Comparison of ENCODE assay signal across 10 cellular contexts in the genomic region with DNA sequence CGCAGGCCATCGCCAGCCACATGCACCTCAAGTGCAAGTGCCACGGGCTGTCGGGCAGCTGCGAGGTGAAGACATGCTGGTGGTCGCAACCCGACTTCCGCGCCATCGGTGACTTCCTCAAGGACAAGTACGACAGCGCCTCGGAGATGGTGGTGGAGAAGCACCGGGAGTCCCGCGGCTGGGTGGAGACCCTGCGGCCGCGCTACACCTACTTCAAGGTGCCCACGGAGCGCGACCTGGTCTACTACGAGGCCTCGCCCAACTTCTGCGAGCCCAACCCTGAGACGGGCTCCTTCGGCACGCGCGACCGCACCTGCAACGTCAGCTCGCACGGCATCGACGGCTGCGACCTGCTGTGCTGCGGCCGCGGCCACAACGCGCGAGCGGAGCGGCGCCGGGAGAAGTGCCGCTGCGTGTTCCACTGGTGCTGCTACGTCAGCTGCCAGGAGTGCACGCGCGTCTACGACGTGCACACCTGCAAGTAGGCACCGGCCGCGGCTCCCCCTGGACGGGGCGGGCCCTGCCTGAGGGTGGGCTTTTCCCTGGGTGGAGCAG. TPM values are rescaled to one million over a fixed set of nuclear protein-coding genes. Genes with fewer than 3 reads are reported as not detected.
DNase-seq lines count a peak whose midpoint lies in the region; ATAC-seq, FAIRE-seq and TF ChIP-seq lines count a peak whose summit lies in the region.
"Had no signal": no experiment of that assay in that cellular context is flagged by ENCODE, and none has a peak within 500 bp of the region (broad histone marks: within the 10 kb centered on the region; RNA-seq: fewer than 3 reads in every experiment).

No MANE protein-coding gene starts in this region.

- H3K4me3 Mint-ChIP-seq in H9: peak overlapping the region; percentile 31 to 85
- peak overlapping the region; percentile 80 for H3K4me3 Mint-ChIP-seq in activated CD4-positive, alpha-beta T cell treated with anti-CD3 and anti-CD28 coated beads, Interleukin-2, amount 10 ng/mL, durations not matched to agents 24 days and 14 days

- no peak overlapping the region for H2BK15ac ChIP-seq in H9 (ENCODE audit: low read depth, low read length)

- H3K14ac ChIP-seq in H9 (ENCODE audit: insufficient read depth, low read length): no peak overlapping the region

- no peaks in the 10 kb centered on the region for H3K79me2 ChIP-seq in H9 (ENCODE audit: insufficient read depth, low read length)

- no peak overlapping the region for H4K5ac ChIP-seq in H9 (ENCODE audit: insufficient read length, low read depth, low read length)

- intact Hi-C loops in activated CD4-positive, alpha-beta T cell treated with anti-CD3 and anti-CD28 coated beads, Interleukin-2, amount 10 ng/mL, durations not matched to agents 24 days and 14 days (cut with micrococcal nuclease): loop anchor here (1.0 kb wide), 1 partner anchor 107 kb away; no protein-coding TSS in a partner anchor

- no peak overlapping the region for H2BK20ac ChIP-seq in H9 (ENCODE audit: low read depth, low read length, poor library complexity, severe bottlenecking)

- H3K36me3 Mint-ChIP-seq in H9 (ENCODE audit: insufficient read depth in 1 of 3, low read depth in 3 of 3): no peaks in the 10 kb centered on the region; a peak in 1 of 7 replicates
- no peaks in the 10 kb centered on the region for H3K36me3 Mint-ChIP-seq in activated CD4-positive, alpha-beta T cell treated with anti-CD3 and anti-CD28 coated beads, Interleukin-2, amount 10 ng/mL, durations not matched to agents 24 days and 14 days (ENCODE audit: low read depth)

- no peak overlapping the region for H3K4ac ChIP-seq in H9 (ENCODE audit: low read depth, low read length)

- no peak for TF ChIP-seq EP300 in gastroesophageal sphincter (IDR thresholded peaks at IDR 0.05)

- H2BK12ac ChIP-seq in H9 (ENCODE audit: insufficient read length, low read depth, low read length): no peak overlapping the region

- no peak overlapping the region for H3K56ac ChIP-seq in H9 (ENCODE audit: insufficient read length, low read depth, low read length)

- H3K23me2 ChIP-seq in H9 (ENCODE audit: insufficient read length, low read depth, low read length, poor library complexity, severe bottlenecking): peaks cover 19% of the 10 kb centered on the region

- ATAC-seq in gastroesophageal sphincter: peak; percentile 12

- no peak overlapping the region for H2BK5ac ChIP-seq in H9 (ENCODE audit: insufficient read length, low read length)

- H3K18ac ChIP-seq in H9 (ENCODE audit: insufficient read length, low read depth, low read length): no peak overlapping the region

- H4K8ac ChIP-seq in H9 (replicated peaks; ENCODE audit: insufficient read length, low read depth, low read length): no peak overlapping the region

- DNase-seq in H9: no peak
- DNase-seq in activated CD4-positive, alpha-beta T cell treated with anti-CD3 and anti-CD28 coated beads, Interleukin-2, amount 10 ng/mL, durations not matched to agents 24 days and 14 days: peak; percentile 84
- DNase-seq in stimulated activated CD4-positive, alpha-beta T cell treated with anti-CD3 and anti-CD28 coated beads, Interleukin-2, amount 100 ng/mL, for 48 hours: peak; percentile 15 to 26
- no peak for DNase-seq in OCI-M1 (lab: John Stamatoyannopoulos, UW)
- no peak for DNase-seq in RWPE1 (ENCODE audit: low spot score)
- DNase-seq in H54 (ENCODE audit: insufficient read length, low spot score): no peak
- DNase-seq in SHP77 treated with DMSO at 0.1 percent for 48 hours (lab: John Stamatoyannopoulos, UW): no peak
- DNase-seq: hippocampal formation had no signal

- H3K79me1 ChIP-seq in H9 (ENCODE audit: insufficient read depth, low read depth, low read length, poor library complexity, severe bottlenecking): no peaks in the 10 kb centered on the region

- POLR2A ChIA-PET in RWPE1 (lab: Yijun Ruan, JAX; ENCODE audit: low non-redundant PET): no interaction called here

- H2AK5ac ChIP-seq in H9 (ENCODE audit: insufficient read length, low read length): no peak overlapping the region

- CTCF ChIA-PET in RWPE1 (lab: Yijun Ruan, JAX): interaction anchor here (0.6 kb wide), 1 partner anchor 1715 kb away, joined by 3 read pairs; no protein-coding TSS in a partner anchor

- no peaks in the 10 kb centered on the region for H3K36me3 ChIP-seq in gastroesophageal sphincter

- H3K9me3 ChIP-seq in H9 (ENCODE audit: control insufficient read depth, low read depth, low read length) (no peaks in the 10 kb centered on the region), gastroesophageal sphincter (peaks cover 0 to 3% (median 0%) of the 10 kb centered on the region in 3 donors)

- H3T11ph ChIP-seq in H9 (ENCODE audit: low read length): no peak overlapping the region

- TF ChIP-seq CTCF in H9 (conservative IDR thresholded peaks at IDR 0.05): no peak
- TF ChIP-seq CTCF in gastroesophageal sphincter (IDR thresholded peaks at IDR 0.05): no peak
- no peak for TF ChIP-seq CTCF in RWPE1 (conservative IDR thresholded peaks at IDR 0.05; ENCODE audit: low read depth)

- H3K27ac Mint-ChIP-seq in H9: no peak overlapping the region
- no peak overlapping the region for H3K27ac Mint-ChIP-seq in activated CD4-positive, alpha-beta T cell treated with anti-CD3 and anti-CD28 coated beads, Interleukin-2, amount 10 ng/mL, durations not matched to agents 24 days and 14 days

- H4K20me1 ChIP-seq in H9 (ENCODE audit: control insufficient read depth, insufficient read depth, insufficient read length): no peaks in the 10 kb centered on the region

- H3K4me1 Mint-ChIP-seq in H9: peaks cover 5% of the 10 kb centered on the region in 2 experiments; a peak in 3 of 4 replicates
- H3K4me1 Mint-ChIP-seq in activated CD4-positive, alpha-beta T cell treated with anti-CD3 and anti-CD28 coated beads, Interleukin-2, amount 10 ng/mL, durations not matched to agents 24 days and 14 days: peaks cover 5% of the 10 kb centered on the region

- peak overlapping the region; percentile 88 for H3K4me2 ChIP-seq in H9 (ENCODE audit: insufficient read depth, insufficient read length, low read length)

- H3K9me3 Mint-ChIP-seq in H9: peaks cover 4 to 6% of the 10 kb centered on the region in 2 experiments; a peak in 3 of 5 replicates
- no peaks in the 10 kb centered on the region for H3K9me3 Mint-ChIP-seq in activated CD4-positive, alpha-beta T cell treated with anti-CD3 and anti-CD28 coated beads, Interleukin-2, amount 10 ng/mL, durations not matched to agents 24 days and 14 days

- peak overlapping the region in 1 of 2 donors; percentile 8 for H3K4me3 ChIP-seq in gastroesophageal sphincter

- H3K9ac ChIP-seq in H9 (ENCODE audit: extremely low read depth, insufficient read length, low read length): no peak overlapping the region

- H3K4me1 ChIP-seq in H9 (ENCODE audit: insufficient read depth, low read length) (no peaks in the 10 kb centered on the region), gastroesophageal sphincter (peaks cover 0 to 23% (median 10%) of the 10 kb centered on the region in 3 donors)

- no peak overlapping the region for H4K91ac ChIP-seq in H9 (ENCODE audit: insufficient read length, low read depth, low read length)

- peaks cover 93% of the 10 kb centered on the region for H3K27me3 Mint-ChIP-seq in H9 (ENCODE audit: low read depth)
- peaks cover 42% of the 10 kb centered on the region for H3K27me3 Mint-ChIP-seq in activated CD4-positive, alpha-beta T cell treated with anti-CD3 and anti-CD28 coated beads, Interleukin-2, amount 10 ng/mL, durations not matched to agents 24 days and 14 days

- TF ChIP-seq POLR2A in gastroesophageal sphincter (IDR thresholded peaks at IDR 0.05): no peak
- no peak for TF ChIP-seq POLR2A in H54 (IDR thresholded peaks at IDR 0.05; ENCODE audit: low read depth, low read length)

- H2BK120ac ChIP-seq in H9 (ENCODE audit: low read depth, low read length, poor library complexity, severe bottlenecking): no peak overlapping the region

- H3K27ac ChIP-seq in H9 (ENCODE audit: insufficient read length, low read depth, low read length) (no peak overlapping the region), gastroesophageal sphincter (no peak overlapping the region), RWPE1 (no peak overlapping the region)

- WGBS in H9 (ENCODE audit: extremely low coverage, insufficient read length, low lambda C conversion rate): no CpG with 5 or more reads among the region's 60 CpGs
- no CpG with 5 or more reads among the region's 60 CpGs for WGBS in gastroesophageal sphincter (ENCODE audit: low coverage in 1 of 2), 2 donors

- peaks cover 38% of the 10 kb centered on the region for H3K27me3 ChIP-seq in H9 (ENCODE audit: insufficient read depth, low read length)
- H3K27me3 ChIP-seq in gastroesophageal sphincter: peaks cover 86% of the 10 kb centered on the region

- no peak overlapping the region for H2AFZ ChIP-seq in H9 (ENCODE audit: low read length)

- no peak overlapping the region for H3K23ac ChIP-seq in H9 (ENCODE audit: insufficient read length, low read depth, low read length)

- no peak for FAIRE-seq in H54 (lab: Jason Lieb, UNC)

RNA-seq across cellular contexts. Expression of a gene that starts 23.4 kb away (rescaled TPM):
- total RNA-seq in H9 (2021): 258 and 279 TPM in 2 replicates
- total RNA-seq in activated CD4-positive, alpha-beta T cell treated with anti-CD3 and anti-CD28 coated beads, Interleukin-2, amount 10 ng/mL, durations not matched to agents 24 days and 14 days: 388 and 395 TPM in 2 replicates
- 100 to 1,000 TPM; 256 to 385 (median 303) TPM for total RNA-seq in gastroesophageal sphincter

RNA-seq across cellular contexts. Expression of a gene that starts 44.1 kb away (rescaled TPM):
- total RNA-seq in H9 (2021): 31.0 and 31.3 TPM in 2 replicates
- 27.5 and 33.0 TPM in 2 replicates for total RNA-seq in activated CD4-positive, alpha-beta T cell treated with anti-CD3 and anti-CD28 coated beads, Interleukin-2, amount 10 ng/mL, durations not matched to agents 24 days and 14 days
- total RNA-seq in gastroesophageal sphincter: 10 to 100 TPM; 11.6 to 16.0 (median 14.6) TPM

RNA-seq across cellular contexts. Expression of a gene that starts 50.0 kb away (rescaled TPM):
- total RNA-seq in H9 (2021) (56.9 and 62.3 TPM in 2 replicates), gastroesophageal sphincter (100 to 1,000 TPM in 2 of 4 donors, 10 to 100 TPM in 2; 50.2 to 394 (median 81.5) TPM)
- total RNA-seq in activated CD4-positive, alpha-beta T cell treated with anti-CD3 and anti-CD28 coated beads, Interleukin-2, amount 10 ng/mL, durations not matched to agents 24 days and 14 days: 55.2 and 62.2 TPM in 2 replicates

RNA-seq across cellular contexts. Expression of a gene that starts 52.3 kb away (rescaled TPM):
- 0.17 and 0.20 TPM in 2 replicates for total RNA-seq in H9 (2021)
- not detected in 2 replicates for total RNA-seq in activated CD4-positive, alpha-beta T cell treated with anti-CD3 and anti-CD28 coated beads, Interleukin-2, amount 10 ng/mL, durations not matched to agents 24 days and 14 days
- not detected for total RNA-seq in gastroesophageal sphincter
- total RNA-seq: M059J had no signal

Comparison
In these comparisons a context has a peak if more than half of its experiments do, and no peak if none do; other contexts are left out.
1. DNase-seq: peak in activated CD4-positive, alpha-beta T cell treated with anti-CD3 and anti-CD28 coated beads, Interleukin-2, amount 10 ng/mL, durations not matched to agents 24 days and 14 days (single experiment) and stimulated activated CD4-positive, alpha-beta T cell treated with anti-CD3 and anti-CD28 coated beads, Interleukin-2, amount 100 ng/mL, for 48 hours (2 of 2); none in H9 (single experiment), OCI-M1 (single experiment), RWPE1 (single experiment), H54 (single experiment) and SHP77 treated with DMSO at 0.1 percent for 48 hours (single experiment).